ENCODE assay signal across 11 cellular contexts in the genomic region with DNA sequence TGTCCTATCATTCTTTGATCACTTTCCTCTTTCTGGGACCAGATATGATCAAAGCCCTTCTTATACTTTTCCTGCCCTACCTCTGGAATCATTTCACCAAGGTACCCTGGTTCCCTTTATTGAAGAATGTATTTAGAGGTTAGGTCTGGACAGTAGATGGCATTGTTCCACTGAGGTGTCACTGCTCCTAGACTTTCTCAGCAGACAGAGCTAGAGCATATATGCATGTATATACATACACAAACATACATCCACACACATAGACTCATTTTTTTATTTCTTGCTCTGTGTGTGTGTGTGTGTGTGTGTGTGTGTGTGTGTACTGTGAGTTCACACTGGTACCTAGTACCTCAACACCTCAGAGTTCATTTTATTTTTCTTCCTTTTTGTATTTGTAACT. TPM values are rescaled to one million over a fixed set of nuclear protein-coding genes. Genes with fewer than 3 reads are reported as not detected.
DNase-seq lines count a peak whose midpoint lies in the region; ATAC-seq, FAIRE-seq and TF ChIP-seq lines count a peak whose summit lies in the region.
"Had no signal": no experiment of that assay in that cellular context is flagged by ENCODE, and none has a peak within 500 bp of the region (broad histone marks: within the 10 kb centered on the region; RNA-seq: fewer than 3 reads in every experiment).

No MANE protein-coding gene starts in this region.

- H3K36me3 ChIP-seq in OCI-LY3 (replicated peaks; ENCODE audit: low read depth, low read length) = no peaks in the 10 kb centered on the region

- DNase-seq in AML-193 (lab: John Stamatoyannopoulos, UW) (peak; percentile 15 to 42), GM18507 (ENCODE audit: extremely low spot score, insufficient read length, low read depth) (no peak), fibroblast of villous mesenchyme (ENCODE audit: low read depth) (peak; percentile 26), middle frontal gyrus (ENCODE audit: extremely low spot score, low spot score) (no peak)
- DNase-seq in natural killer cell treated with Interleukin-12 subunit alpha and Interleukin-12 subunit beta and Interleukin-15 and Interleukin-18, amount 100 ng/mL, for 72 hours (ENCODE audit: low spot score) = no peak
- DNase-seq: activated CD4-positive, alpha-beta T cell treated with anti-CD3 and anti-CD28 coated beads, Interleukin-2, amount 50 U/mL, for 1 hour; stimulated activated CD4-positive, alpha-beta T cell treated with anti-CD3 and anti-CD28 coated beads, Interleukin-1b, Interleukin-23, amount 100 ng/mL, for 48 hours had no signal

- H3K79me2 ChIP-seq in OCI-LY3 (ENCODE audit: low read length) = 0 out of 2 replicates have a peak, but pooled peaks cover 2% of the 10 kb centered on the region

- peak; percentile 48 for TF ChIP-seq CTCF in OCI-LY3 (IDR thresholded peaks at IDR 0.05; ENCODE audit: low read depth, low read length)
- peak; percentile 25 for TF ChIP-seq CTCF in fibroblast of villous mesenchyme (IDR thresholded peaks at IDR 0.05; ENCODE audit: insufficient read depth, low read depth, low read length)

- no peaks in the 10 kb centered on the region for H3K36me3 Mint-ChIP-seq in natural killer cell treated with Interleukin-12 subunit alpha and Interleukin-12 subunit beta and Interleukin-15 and Interleukin-18, amount 100 ng/mL, for 72 hours
- H3K36me3 Mint-ChIP-seq in stimulated activated memory B cell treated with anti-CD40 and anti-IgM and Interleukin-4, amounts not matched to agents 10 μg/mL and 1 μg/mL and 100 μg/mL, for 72 hours = no peaks in the 10 kb centered on the region

- H3K4me1 ChIP-seq in OCI-LY3 (ENCODE audit: low read length) = no peaks in the 10 kb centered on the region

- no peaks in the 10 kb centered on the region for H4K20me1 ChIP-seq in OCI-LY3 (ENCODE audit: insufficient read depth, low read length)

- no peak overlapping the region for H3K9ac ChIP-seq in OCI-LY3 (ENCODE audit: low read length)

- peak; percentile 73 for FAIRE-seq in GM18507 (lab: Jason Lieb, UNC)

- peak overlapping the region in 1 of 2 donors; percentile 47 for H3K27ac Mint-ChIP-seq in natural killer cell treated with Interleukin-12 subunit alpha and Interleukin-12 subunit beta and Interleukin-15 and Interleukin-18, amount 100 ng/mL, for 72 hours
- no peak overlapping the region for H3K27ac Mint-ChIP-seq in stimulated activated memory B cell treated with anti-CD40 and anti-IgM and Interleukin-4, amounts not matched to agents 10 μg/mL and 1 μg/mL and 100 μg/mL, for 72 hours

- no peak overlapping the region for H2AFZ ChIP-seq in OCI-LY3 (ENCODE audit: low read depth, low read length)

- peaks cover 16 to 20% of the 10 kb centered on the region in 2 donors for H3K4me1 Mint-ChIP-seq in natural killer cell treated with Interleukin-12 subunit alpha and Interleukin-12 subunit beta and Interleukin-15 and Interleukin-18, amount 100 ng/mL, for 72 hours (ENCODE audit: low read depth in 2 of 2)
- H3K4me1 Mint-ChIP-seq in stimulated activated memory B cell treated with anti-CD40 and anti-IgM and Interleukin-4, amounts not matched to agents 10 μg/mL and 1 μg/mL and 100 μg/mL, for 72 hours = peaks cover 5% of the 10 kb centered on the region

- no peaks in the 10 kb centered on the region for H3K9me3 Mint-ChIP-seq in natural killer cell treated with Interleukin-12 subunit alpha and Interleukin-12 subunit beta and Interleukin-15 and Interleukin-18, amount 100 ng/mL, for 72 hours
- H3K9me3 Mint-ChIP-seq in stimulated activated memory B cell treated with anti-CD40 and anti-IgM and Interleukin-4, amounts not matched to agents 10 μg/mL and 1 μg/mL and 100 μg/mL, for 72 hours = no peaks in the 10 kb centered on the region
- H3K9me3 Mint-ChIP-seq: central memory CD8-positive, alpha-beta T cell had no signal

- ATAC-seq in natural killer cell treated with Interleukin-12 subunit alpha and Interleukin-12 subunit beta and Interleukin-15 and Interleukin-18, amount 100 ng/mL, for 72 hours = no peak
- ATAC-seq in stimulated activated memory B cell treated with anti-CD40 and anti-IgM and Interleukin-4, amounts not matched to agents 10 μg/mL and 1 μg/mL and 100 μg/mL, for 72 hours = no peak
- ATAC-seq in HG02678 (IDR thresholded peaks at IDR 0.05; ENCODE audit: unreplicated experiment) = no peak

- H3K27me3 ChIP-seq in OCI-LY3 (ENCODE audit: low read depth, low read length) = no peaks in the 10 kb centered on the region

- H3K27ac ChIP-seq in OCI-LY3 (ENCODE audit: low read length) = no peak overlapping the region

- H3K4me3 Mint-ChIP-seq in natural killer cell treated with Interleukin-12 subunit alpha and Interleukin-12 subunit beta and Interleukin-15 and Interleukin-18, amount 100 ng/mL, for 72 hours = no peak overlapping the region
- H3K4me3 Mint-ChIP-seq in stimulated activated memory B cell treated with anti-CD40 and anti-IgM and Interleukin-4, amounts not matched to agents 10 μg/mL and 1 μg/mL and 100 μg/mL, for 72 hours = no peak overlapping the region
- H3K4me3 Mint-ChIP-seq: central memory CD8-positive, alpha-beta T cell had no signal

- no peaks in the 10 kb centered on the region for H3K9me3 ChIP-seq in OCI-LY3 (ENCODE audit: insufficient read depth, low read length)

- no peaks in the 10 kb centered on the region for H3K27me3 Mint-ChIP-seq in natural killer cell treated with Interleukin-12 subunit alpha and Interleukin-12 subunit beta and Interleukin-15 and Interleukin-18, amount 100 ng/mL, for 72 hours
- H3K27me3 Mint-ChIP-seq in stimulated activated memory B cell treated with anti-CD40 and anti-IgM and Interleukin-4, amounts not matched to agents 10 μg/mL and 1 μg/mL and 100 μg/mL, for 72 hours = no peaks in the 10 kb centered on the region
- H3K27me3 Mint-ChIP-seq: central memory CD8-positive, alpha-beta T cell had no signal

- H3K4me3 ChIP-seq in OCI-LY3 (ENCODE audit: low read length) (no peak overlapping the region), fibroblast of villous mesenchyme (ENCODE audit: low read depth, low read length) (no peak overlapping the region)

- no peak overlapping the region for H3K4me2 ChIP-seq in OCI-LY3 (ENCODE audit: low read length)

RNA-seq across cellular contexts. Expression of gene PTPRA, which starts 40.9 kb away (rescaled TPM):
- total RNA-seq in fibroblast of villous mesenchyme = 20.6 and 41.5 TPM in 2 replicates
- total RNA-seq in natural killer cell treated with Interleukin-12 subunit alpha and Interleukin-12 subunit beta and Interleukin-15 and Interleukin-18, amount 100 ng/mL, for 72 hours = 10 to 100 TPM; 50.4 to 76.0 TPM

Comparison
In these comparisons a context has a peak if more than half of its experiments do, and no peak if none do; other contexts are left out.
1. DNase-seq: peak in AML-193 (2 of 2) and fibroblast of villous mesenchyme (single experiment); none in GM18507 (single experiment), natural killer cell treated with Interleukin-12 subunit alpha and Interleukin-12 subunit beta and Interleukin-15 and Interleukin-18, amount 100 ng/mL, for 72 hours (single experiment) and middle frontal gyrus (single experiment).